In genomic region chr16:14077918-14078317, GRCh38 we compare ENCODE assay signal across 17 cellular contexts. TPM values are rescaled to one million over a fixed set of nuclear protein-coding genes. Genes with fewer than 3 reads are reported as not detected.
DNase-seq lines count a peak whose midpoint lies in the region; ATAC-seq, FAIRE-seq and TF ChIP-seq lines count a peak whose summit lies in the region.
"Had no signal": no experiment of that assay in that cellular context is flagged by ENCODE, and none has a peak within 500 bp of the region (broad histone marks: within the 10 kb centered on the region; RNA-seq: fewer than 3 reads in every experiment).

No MANE protein-coding gene starts in this region.

- H3K4me2 ChIP-seq in HepG2 (ENCODE audit: low read depth, low read length) (no peak overlapping the region), K562 (ENCODE audit: insufficient read depth, low read length) (peak overlapping the region; percentile 50; the same call in 1 of the 2 replicates)
- H3K4me2 ChIP-seq: A549, BLaER1 had no signal

- TF ChIP-seq POLR2A in HepG2 (IDR thresholded peaks at IDR 0.05; ENCODE audit: insufficient read depth in 1 of 2, low read depth in 2 of 2, low read length in 2 of 2): no peak
- TF ChIP-seq POLR2A in right lobe of liver (IDR thresholded peaks at IDR 0.05): no peak
- TF ChIP-seq POLR2A in K562 (conservative IDR thresholded peaks at IDR 0.05): no peak

- H3K27ac ChIP-seq in HepG2 (ENCODE audit: extremely low read length, insufficient read depth, low read length) (no peak overlapping the region), right lobe of liver (peak overlapping the region in 1 of 3 donors; percentile 33), K562 (ENCODE audit: extremely low read depth, low read depth, low read length) (peak overlapping the region; percentile 31; the same call in 1 of the 3 replicates), tibial artery (peak overlapping the region; percentile 35 to 36)
- H3K27ac ChIP-seq: 22Rv1, A549, BLaER1 had no signal

- no TSS peak for BruUV-seq in HepG2 (replicated peaks; lab: Mats Ljungman, UMichigan)
- no TSS peak for BruUV-seq in K562 (replicated peaks; lab: Mats Ljungman, UMichigan)

- no peaks in the 10 kb centered on the region for H3K9me1 ChIP-seq in K562 (ENCODE audit: control insufficient read depth, insufficient read depth, low read length)

- DNase-seq in HepG2 (ENCODE audit: low spot score) (no peak), right lobe of liver (no peak), K562 (ENCODE audit: extremely low read depth in 1 of 4, low spot score in 3 of 4) (peak in 3 of 4 experiments; percentile 15 to 63 (median 55)), tibial artery (no peak), medulla oblongata (ENCODE audit: extremely low spot score) (no peak)
- DNase-seq in stimulated activated CD4-positive, alpha-beta T cell treated with anti-CD3 and anti-CD28 coated beads, Interleukin-2, amount 100 ng/mL, for 24 hours: no peak
- DNase-seq in activated CD8-positive, alpha-beta memory T cell treated with anti-CD3 and anti-CD28 coated beads, Interleukin-2, amount 50 U/mL, for 4 hours: no peak
- DNase-seq: AML-193; Calu3; CD4-positive, alpha-beta memory T cell; DMS79 treated with DMSO at 0.1 percent for 48 hours; GF-D8 had no signal

- H4K20me1 ChIP-seq in HepG2 (ENCODE audit: insufficient read depth, low read length) (no peaks in the 10 kb centered on the region), K562 (replicated peaks; ENCODE audit: control insufficient read depth, insufficient read depth, low read length) (no peaks in the 10 kb centered on the region)

- POLR2A ChIA-PET in HepG2 (lab: Yijun Ruan, JAX) (interaction anchor here (0.8 kb wide), 1 partner anchor 8 kb away, joined by 3 read pairs; no protein-coding TSS in a partner anchor), K562 (lab: Yijun Ruan, JAX) (interaction anchor here (0.6 kb wide), 2 partner anchors 31 to 49 kb away, joined by 3 read pairs; no protein-coding TSS in a partner anchor)

- TF ChIP-seq EP300 in HepG2 (IDR thresholded peaks at IDR 0.05; ENCODE audit: low read depth in 2 of 2, low read length in 2 of 2) (no peak), HepG2 (CRISPR knock-in tag; IDR thresholded peaks at IDR 0.05; ENCODE audit: borderline replicate concordance) (no peak), K562 (IDR thresholded peaks at IDR 0.05; ENCODE audit: low read length) (no peak)

- TF ChIP-seq CTCF in HepG2 (CRISPR knock-in tag; IDR thresholded peaks at IDR 0.05) (no peak), right lobe of liver (IDR thresholded peaks at IDR 0.05) (no peak), K562 (IDR thresholded peaks at IDR 0.05 in 2 of 3, conservative IDR thresholded peaks at IDR 0.05 in 1 of 3; ENCODE audit: insufficient read depth in 2 of 3, low read depth in 1 of 3, low read length in 3 of 3) (no peak), tibial artery (IDR thresholded peaks at IDR 0.05) (no peak)

- ATAC-seq in HepG2: no peak
- ATAC-seq in right lobe of liver: no peak
- ATAC-seq in K562: peak; percentile 81
- ATAC-seq: A549 had no signal

- H3K36me3 ChIP-seq in HepG2 (replicated peaks in 1 of 2; ENCODE audit: control insufficient read depth in 1 of 2, insufficient read depth in 2 of 2, low read length in 2 of 2) (peaks cover 3 to 16% of the 10 kb centered on the region in 2 experiments; a peak in 3 of 5 replicates), right lobe of liver (peaks cover 0 to 6% (median 0%) of the 10 kb centered on the region in 4 donors), K562 (ENCODE audit: control insufficient read depth, insufficient read depth, low read length) (peaks cover 16% of the 10 kb centered on the region), tibial artery (peaks cover 0 to 6% (median 3%) of the 10 kb centered on the region in 3 donors)

- no peak overlapping the region for H2AFZ ChIP-seq in HepG2 (ENCODE audit: low read length)
- H2AFZ ChIP-seq in K562 (ENCODE audit: low read depth, low read length): peak overlapping the region; percentile 20; the same call in 1 of the 2 replicates

- H3K9me3 ChIP-seq in HepG2 (ENCODE audit: low read length) (no peaks in the 10 kb centered on the region), right lobe of liver (no peaks in the 10 kb centered on the region), K562 (replicated peaks; ENCODE audit: control insufficient read depth, insufficient read depth, low read depth, low read length) (no peaks in the 10 kb centered on the region), tibial artery (no peaks in the 10 kb centered on the region)
- H3K9me3 ChIP-seq: A549, BLaER1, HAP-1 had no signal

- peaks cover 17% of the 10 kb centered on the region for H3K4me1 ChIP-seq in HepG2 (ENCODE audit: insufficient read depth, low read length)
- peaks cover 0 to 32% (median under 1%) of the 10 kb centered on the region in 4 donors for H3K4me1 ChIP-seq in right lobe of liver
- H3K4me1 ChIP-seq in K562 (replicated peaks in 1 of 2; ENCODE audit: control insufficient read depth in 2 of 2, insufficient read depth in 2 of 2, low read length in 2 of 2): peaks cover 0 to 8% of the 10 kb centered on the region in 2 experiments; a peak in 1 of 5 replicates
- peaks cover 0 to 57% (median 12%) of the 10 kb centered on the region in 4 donors for H3K4me1 ChIP-seq in tibial artery
- H3K4me1 ChIP-seq: BLaER1 had no signal

- H3K4me3 ChIP-seq in HepG2 (replicated peaks in 1 of 3; ENCODE audit: insufficient read depth in 1 of 3, low read depth in 2 of 3, low read length in 3 of 3) (no peak overlapping the region), right lobe of liver (no peak overlapping the region), K562 (no peak overlapping the region), tibial artery (no peak overlapping the region)
- H3K4me3 ChIP-seq: A549, BLaER1, HAP-1 had no signal

- TF ChIP-seq RAD21 in HepG2 (CRISPR knock-in tag; IDR thresholded peaks at IDR 0.05) (no peak), K562 (CRISPR knock-in tag; conservative IDR thresholded peaks at IDR 0.05 in 1 of 2, IDR thresholded peaks at IDR 0.05 in 1 of 2) (no peak)

- in situ Hi-C loops in HepG2 (cut with HindIII; ENCODE audit: extremely low pct_ligation_motif_present, low pct_unique_long_range_greater_than_20kb) (no loop called here), K562 (cut with MboI) (no loop called here)

- CTCF ChIA-PET in HepG2 (lab: Yijun Ruan, JAX; ENCODE audit: low intra/inter-chr PET ratio, low total read pairs) (no interaction called here), K562 (lab: Yijun Ruan, JAX; ENCODE audit: low intra/inter-chr PET ratio) (no interaction called here)

- H3K9ac ChIP-seq in HepG2 (ENCODE audit: insufficient read depth, low read depth, low read length) (no peak overlapping the region), K562 (ENCODE audit: insufficient read depth in 1 of 2, low read depth in 2 of 2, low read length in 2 of 2) (peak overlapping the region; percentile 32 to 43; a peak in 3 of 4 replicates)
- H3K9ac ChIP-seq: BLaER1 had no signal

- H3K27me3 ChIP-seq in HepG2 (ENCODE audit: control insufficient read depth in 1 of 2, insufficient read depth in 2 of 2, low read length in 2 of 2) (no peaks in the 10 kb centered on the region), right lobe of liver (no peaks in the 10 kb centered on the region), K562 (ENCODE audit: control insufficient read depth in 2 of 2, insufficient read depth in 2 of 2, low read length in 2 of 2) (no peaks in the 10 kb centered on the region), tibial artery (no peaks in the 10 kb centered on the region)
- H3K27me3 ChIP-seq: BLaER1 had no signal

- no peak for FAIRE-seq in HepG2 (lab: Jason Lieb, UNC)
- FAIRE-seq in K562 (lab: Jason Lieb, UNC): peak; percentile 80
- FAIRE-seq: A549, GM19239 had no signal

- intact Hi-C loops in HepG2 (cut with micrococcal nuclease; ENCODE audit: unreplicated experiment): loop anchor here (10.0 kb wide), 2 partner anchors 127 to 207 kb away; no protein-coding TSS in a partner anchor
- intact Hi-C loops in right lobe of liver (cut with DNase I): no loop called here
- intact Hi-C loops in K562 (cut with micrococcal nuclease): loop anchor here (10.0 kb wide), 1 partner anchor 107 kb away; no protein-coding TSS in a partner anchor
- intact Hi-C loops in tibial artery (cut with DNase I; ENCODE audit: low total_unique reads): loop anchor here (10.0 kb wide), 2 partner anchors 47 to 107 kb away; no protein-coding TSS in a partner anchor

- 93% methylated on average over 2 of the region's 2 CpGs for WGBS in HepG2 (ENCODE audit: low lambda C conversion rate)
- 95% methylated on average over 2 of the region's 2 CpGs for WGBS in right lobe of liver (ENCODE audit: insufficient coverage, low coverage, low lambda C conversion rate, missing lambda C conversion rate)
- 23% methylated on average over 2 of the region's 2 CpGs for WGBS in K562 (ENCODE audit: insufficient coverage, low coverage, missing lambda C conversion rate)

- H3K79me2 ChIP-seq in HepG2 (ENCODE audit: insufficient read depth, low read length) (peaks cover 42% of the 10 kb centered on the region), K562 (ENCODE audit: control insufficient read depth, insufficient read depth, low read length) (peaks cover 25% of the 10 kb centered on the region)

RNA-seq across cellular contexts. Expression of gene MRTFB, which starts 6.8 kb away (rescaled TPM):
- total RNA-seq in HepG2 (2016; rRNA removed; fragmentation: Illumina TruSeq; extraction: Trizol) (11.4 and 17.3 TPM in 2 replicates), right lobe of liver (10 to 100 TPM; 15.7 to 23.9 (median 18.6) TPM), K562 (2014; rRNA removed) (6.4 and 6.8 TPM in 2 replicates), K562 (2014; rRNA removed; fragmentation: Illumina TruSeq; extraction: Trizol) (7.0 and 7.6 TPM in 2 replicates), K562 (2015; rRNA removed; fragmentation: Illumina TruSeq; extraction: Trizol) (6.7 and 6.8 TPM in 2 replicates), K562 (2021) (10.7 and 12.7 TPM in 2 replicates)
- total RNA-seq in HepG2 (2016; cell fraction: cytosol; rRNA removed; fragmentation: Illumina TruSeq; extraction: Trizol; ENCODE audit: low read depth): 4.2 and 4.8 TPM in 2 replicates
- total RNA-seq in HepG2 (2016; cell fraction: insoluble cytoplasmic fraction; rRNA removed; fragmentation: Illumina TruSeq; extraction: Trizol): 10.8 and 15.0 TPM in 2 replicates
- 7.1 and 8.5 TPM in 2 replicates for total RNA-seq in HepG2 (2016; cell fraction: membrane; rRNA removed; fragmentation: Illumina TruSeq; extraction: Trizol)
- 40.5 and 44.5 TPM in 2 replicates for total RNA-seq in HepG2 (2016; cell fraction: nucleus; rRNA removed; fragmentation: Illumina TruSeq; extraction: Trizol)
- polyA plus RNA-seq in HepG2 (2011; rRNA removed) (13.1 and 14.0 TPM in 2 replicates), K562 (2011; rRNA removed) (6.6 and 8.1 TPM in 2 replicates), K562 (2014; fragmentation: Illumina TruSeq; extraction: Trizol) (10.2 and 10.4 TPM in 2 replicates), K562 (2014; fragmentation: Nextera tagmentation; extraction: Ambion mirVana) (1 to 10 TPM; 2.2 to 2.3 TPM), K562 (2014; rRNA removed) (5.1 and 7.9 TPM in 2 replicates)
- 8.5 and 10.2 TPM in 2 replicates for polyA plus RNA-seq in HepG2 (2011; cell fraction: cytosol; rRNA removed)
- 39.1 and 43.0 TPM in 2 replicates for polyA plus RNA-seq in HepG2 (2011; cell fraction: nucleus; rRNA removed)
- 13.9 and 15.8 TPM in 2 replicates for polyA plus RNA-seq in HepG2 (2012)
- polyA plus RNA-seq in HepG2 (2016; cell fraction: cytosol; fragmentation: Illumina TruSeq; extraction: Trizol; ENCODE audit: low read depth): 1.2 and 1.9 TPM in 2 replicates
- 14.8 and 15.2 TPM in 2 replicates for polyA plus RNA-seq in HepG2 (2016; cell fraction: insoluble cytoplasmic fraction; fragmentation: Illumina TruSeq; extraction: Trizol; ENCODE audit: low read depth)
- polyA plus RNA-seq in HepG2 (2016; cell fraction: membrane; fragmentation: Illumina TruSeq; extraction: Trizol; ENCODE audit: low read depth): 2.1 and 2.5 TPM in 2 replicates
- 23.7 and 31.6 TPM in 2 replicates for polyA plus RNA-seq in HepG2 (2016; cell fraction: nucleus; fragmentation: Illumina TruSeq; extraction: Trizol; ENCODE audit: insufficient read depth, low read depth)
- 34.7 and 53.1 TPM in 2 replicates for polyA minus RNA-seq in HepG2 (2011; rRNA and poly(A)+ RNA removed; ENCODE audit: low replicate concordance)
- polyA minus RNA-seq in HepG2 (2011; cell fraction: cytosol; rRNA and poly(A)+ RNA removed): 14.7 and 19.0 TPM in 2 replicates
- 94.1 and 111 TPM in 2 replicates for polyA minus RNA-seq in HepG2 (2011; cell fraction: nucleus; rRNA and poly(A)+ RNA removed)
- 24.0 and 65.8 TPM in 2 replicates for total RNA-seq in K562 (2011; cell fraction: chromatin; rRNA removed; ENCODE audit: low replicate concordance)
- total RNA-seq in K562 (2011; cell fraction: nucleolus; rRNA removed): 12.0 and 13.7 TPM in 2 replicates
- total RNA-seq in K562 (2011; cell fraction: nucleoplasm; rRNA removed): 31.4 and 57.9 TPM in 2 replicates
- 5.5 and 6.9 TPM in 2 replicates for polyA plus RNA-seq in K562 (2011; cell fraction: cytosol; rRNA removed)
- 25.2 and 37.8 TPM in 2 replicates for polyA plus RNA-seq in K562 (2011; cell fraction: nucleus; rRNA removed)
- polyA plus RNA-seq in K562 (2012): 6.7 and 11.7 TPM in 2 replicates
- 13.0 and 16.7 TPM in 2 replicates for polyA minus RNA-seq in K562 (2011; rRNA and poly(A)+ RNA removed)
- polyA minus RNA-seq in K562 (2011; cell fraction: cytosol; rRNA and poly(A)+ RNA removed): 4.1 and 5.9 TPM in 2 replicates
- 15.5 and 24.1 TPM in 2 replicates for polyA minus RNA-seq in K562 (2011; cell fraction: nucleus; rRNA and poly(A)+ RNA removed)

Comparison
In these comparisons a context has a peak if more than half of its experiments do, and no peak if none do; other contexts are left out.
1. intact Hi-C loops: an anchor here in HepG2 (10.0 kb wide), K562 (10.0 kb wide) and tibial artery (10.0 kb wide); none called in right lobe of liver.
2. DNase-seq: peak in K562 (3 of 4); none in HepG2 (single experiment), right lobe of liver (0 of 3), tibial artery (0 of 2), stimulated activated CD4-positive, alpha-beta T cell treated with anti-CD3 and anti-CD28 coated beads, Interleukin-2, amount 100 ng/mL, for 24 hours (0 of 2), medulla oblongata (single experiment) and activated CD8-positive, alpha-beta memory T cell treated with anti-CD3 and anti-CD28 coated beads, Interleukin-2, amount 50 U/mL, for 4 hours (single experiment).
3. Of the 241 proteins assayed by ChIP-seq in both HepG2 and K562: peak only in HepG2: none; only in K562: MEIS2; in both: none; in neither: 240.